28 cellular contexts compared by ENCODE assay signal in genomic region chr12:48961331-48961730, GRCh38. TPM values are rescaled to one million over a fixed set of nuclear protein-coding genes. Genes with fewer than 3 reads are reported as not detected.
DNase-seq lines count a peak whose midpoint lies in the region; TF ChIP-seq lines count a peak whose summit lies in the region.
"Had no signal": no experiment of that assay in that cellular context is flagged by ENCODE, and none has a peak within 500 bp of the region (broad histone marks: within the 10 kb centered on the region; RNA-seq: fewer than 3 reads in every experiment).

No MANE protein-coding gene starts in this region.

- H3K4me1 ChIP-seq in SJCRH30 (peaks cover 10% of the 10 kb centered on the region), osteoblast (ENCODE audit: insufficient read depth, low read length) (peaks cover 18% of the 10 kb centered on the region)
- H3K4me1 ChIP-seq: right lobe of liver had no signal

- DNase-seq in ELR (ENCODE audit: low read depth): peak; percentile 55
- DNase-seq in SJCRH30: peak; percentile 59 to 61
- DNase-seq in osteoblast (ENCODE audit: insufficient read length, low spot score, missing footprints): peak; percentile 47
- DNase-seq in RPMI8226: no peak
- DNase-seq in NCI-H748 (lab: John Stamatoyannopoulos, UW; ENCODE audit: unreplicated experiment): no peak
- DNase-seq in T-helper 2 cell treated with Interferon-gamma antibody and Interleukin-4, amounts not matched to agents 5 μg/mL and 100 μg/mL, for 36 hours (ENCODE audit: low spot score): no peak
- DNase-seq: activated CD4-positive, alpha-beta T cell treated with anti-CD3 and anti-CD28 coated beads for 1 hour; activated effector memory CD4-positive, alpha-beta T cell treated with anti-CD3 and anti-CD28 coated beads, Interleukin-2, amount 50 U/mL, for 16 hours; activated naive CD8-positive, alpha-beta T cell treated with anti-CD3 and anti-CD28 coated beads, Interleukin-2, amount 50 U/mL, for 24 hours; CD4-positive, CD25-positive, alpha-beta regulatory T cell; cerebellar nuclear complex; dorsolateral prefrontal cortex; NCI-H1694 treated with DMSO at 0.1 percent for 48 hours; NCI-H526; nephron progenitor cell; Peyer's patch; posterior cingulate gyrus; right lobe of liver; stimulated activated naive CD4-positive, alpha-beta T cell treated with Interleukin-2 at 50 U/mL for 16 hours; testis had no signal

- H3K27ac ChIP-seq in SJCRH30 (no peak overlapping the region), osteoblast (ENCODE audit: low read depth, low read length) (no peak overlapping the region)
- H3K27ac ChIP-seq: dorsolateral prefrontal cortex, KMS-11, Peyer's patch, right lobe of liver, testis, vagina had no signal

- peaks cover 2% of the 10 kb centered on the region for H3K36me3 Mint-ChIP-seq in T-helper 2 cell treated with Interferon-gamma antibody and Interleukin-4, amounts not matched to agents 5 μg/mL and 100 μg/mL, for 36 hours (ENCODE audit: low read depth)
- H3K36me3 Mint-ChIP-seq: CD4-positive, CD25-positive, alpha-beta regulatory T cell had no signal

- H3K9me3 ChIP-seq in SJCRH30 (replicated peaks) (no peaks in the 10 kb centered on the region), osteoblast (ENCODE audit: low read depth, low read length) (no peaks in the 10 kb centered on the region)
- H3K9me3 ChIP-seq: Peyer's patch, right lobe of liver, testis, vagina had no signal

- peak overlapping the region; percentile 7 for H2AFZ ChIP-seq in osteoblast (ENCODE audit: low read length)

- no peak overlapping the region for H3K27ac Mint-ChIP-seq in T-helper 2 cell treated with Interferon-gamma antibody and Interleukin-4, amounts not matched to agents 5 μg/mL and 100 μg/mL, for 36 hours
- H3K27ac Mint-ChIP-seq: activated naive CD8-positive, alpha-beta T cell treated with anti-CD3 and anti-CD28 coated beads, Interleukin-2, amount 50 U/mL, for 24 hours; CD4-positive, CD25-positive, alpha-beta regulatory T cell; nephron progenitor cell had no signal

- TF ChIP-seq CTCF in osteoblast (IDR thresholded peaks at IDR 0.05; ENCODE audit: extremely low read depth, low read depth, low read length): no peak

- H3K9me3 Mint-ChIP-seq in T-helper 2 cell treated with Interferon-gamma antibody and Interleukin-4, amounts not matched to agents 5 μg/mL and 100 μg/mL, for 36 hours: no peaks in the 10 kb centered on the region
- H3K9me3 Mint-ChIP-seq: activated naive CD8-positive, alpha-beta T cell treated with anti-CD3 and anti-CD28 coated beads, Interleukin-2, amount 50 U/mL, for 24 hours; nephron progenitor cell had no signal

- peaks cover 10% of the 10 kb centered on the region for H3K79me2 ChIP-seq in osteoblast (ENCODE audit: insufficient read depth, low read length)

- H3K36me3 ChIP-seq in SJCRH30: no peaks in the 10 kb centered on the region
- H3K36me3 ChIP-seq in osteoblast (ENCODE audit: insufficient read depth, low read length): no peaks in the 10 kb centered on the region
- H3K36me3 ChIP-seq: Peyer's patch, right lobe of liver, vagina had no signal

- H3K27me3 Mint-ChIP-seq in T-helper 2 cell treated with Interferon-gamma antibody and Interleukin-4, amounts not matched to agents 5 μg/mL and 100 μg/mL, for 36 hours (ENCODE audit: low read depth): peaks cover 29% of the 10 kb centered on the region

- no peak overlapping the region for H3K4me3 Mint-ChIP-seq in T-helper 2 cell treated with Interferon-gamma antibody and Interleukin-4, amounts not matched to agents 5 μg/mL and 100 μg/mL, for 36 hours
- H3K4me3 Mint-ChIP-seq: activated naive CD8-positive, alpha-beta T cell treated with anti-CD3 and anti-CD28 coated beads, Interleukin-2, amount 50 U/mL, for 24 hours; nephron progenitor cell had no signal

- H3K4me3 ChIP-seq in SJCRH30 (no peak overlapping the region), osteoblast (ENCODE audit: insufficient read depth, low read length) (no peak overlapping the region)
- H3K4me3 ChIP-seq: dorsolateral prefrontal cortex, Peyer's patch, right lobe of liver, testis, vagina had no signal

- no peak overlapping the region for H3K4me2 ChIP-seq in osteoblast (ENCODE audit: insufficient read depth, low read length)
- H3K4me2 ChIP-seq: KMS-11 had no signal

- peaks cover 12% of the 10 kb centered on the region for H3K4me1 Mint-ChIP-seq in T-helper 2 cell treated with Interferon-gamma antibody and Interleukin-4, amounts not matched to agents 5 μg/mL and 100 μg/mL, for 36 hours (ENCODE audit: low read depth)

- no peaks in the 10 kb centered on the region for H3K27me3 ChIP-seq in SJCRH30
- peaks cover 3% of the 10 kb centered on the region for H3K27me3 ChIP-seq in osteoblast (ENCODE audit: insufficient read depth, low read length)
- H3K27me3 ChIP-seq: Peyer's patch, right lobe of liver, testis, vagina had no signal

- H4K20me1 ChIP-seq in osteoblast (ENCODE audit: insufficient read depth, low read length): no peaks in the 10 kb centered on the region

RNA-seq across cellular contexts. Expression of gene ARF3, which starts 4.0 kb away (rescaled TPM):
- total RNA-seq in SJCRH30 (2014; rRNA removed; shearing (Covaris generic)): 80.9 and 82.1 TPM in 2 replicates
- total RNA-seq in osteoblast: 51.9 and 53.9 TPM in 2 replicates

RNA-seq across cellular contexts. Expression of gene WNT10B, which starts 10.2 kb away (rescaled TPM):
- total RNA-seq in SJCRH30 (2014; rRNA removed; shearing (Covaris generic)): 2.8 and 3.0 TPM in 2 replicates
- 0.29 and 0.36 TPM in 2 replicates for total RNA-seq in osteoblast
- total RNA-seq: glomerular endothelial cell had no signal

RNA-seq across cellular contexts. Expression of gene WNT1, which starts 16.8 kb away (rescaled TPM):
- total RNA-seq in SJCRH30 (2014; rRNA removed; shearing (Covaris generic)): not detected in 2 replicates
- not detected in 2 replicates for total RNA-seq in osteoblast
- total RNA-seq: G401; glomerular endothelial cell; HT-29; lower leg skin; Peyer's patch; right lobe of liver; SK-MEL-5; T-helper 1 cell treated with Interleukin-12 subunit alpha and Interleukin-12 subunit beta and Interleukin-4 antibody, amounts not matched to agents 30 ng/mL and 1 ng/mL, for 36 hours; vagina had no signal

RNA-seq across cellular contexts. Expression of gene FKBP11, which starts 36.0 kb away (rescaled TPM):
- total RNA-seq in SJCRH30 (2014; rRNA removed; shearing (Covaris generic)): 6.5 and 8.6 TPM in 2 replicates
- total RNA-seq in osteoblast: 24.8 and 31.8 TPM in 2 replicates

RNA-seq across cellular contexts. Expression of gene DDN, which starts 37.8 kb away (rescaled TPM):
- total RNA-seq in SJCRH30 (2014; rRNA removed; shearing (Covaris generic)): 5.0 and 5.5 TPM in 2 replicates
- under 0.01 and 0.29 TPM in 2 replicates for total RNA-seq in osteoblast
- total RNA-seq: vagina had no signal

Comparison
In these comparisons a context has a peak if more than half of its experiments do, and no peak if none do; other contexts are left out.
1. DNase-seq: peak in ELR (single experiment), SJCRH30 (2 of 2) and osteoblast (single experiment); none in RPMI8226 (single experiment), NCI-H748 (single experiment) and T-helper 2 cell treated with Interferon-gamma antibody and Interleukin-4, amounts not matched to agents 5 μg/mL and 100 μg/mL, for 36 hours (single experiment).